1 cellular context compared by ENCODE assay signal in the genomic region with DNA sequence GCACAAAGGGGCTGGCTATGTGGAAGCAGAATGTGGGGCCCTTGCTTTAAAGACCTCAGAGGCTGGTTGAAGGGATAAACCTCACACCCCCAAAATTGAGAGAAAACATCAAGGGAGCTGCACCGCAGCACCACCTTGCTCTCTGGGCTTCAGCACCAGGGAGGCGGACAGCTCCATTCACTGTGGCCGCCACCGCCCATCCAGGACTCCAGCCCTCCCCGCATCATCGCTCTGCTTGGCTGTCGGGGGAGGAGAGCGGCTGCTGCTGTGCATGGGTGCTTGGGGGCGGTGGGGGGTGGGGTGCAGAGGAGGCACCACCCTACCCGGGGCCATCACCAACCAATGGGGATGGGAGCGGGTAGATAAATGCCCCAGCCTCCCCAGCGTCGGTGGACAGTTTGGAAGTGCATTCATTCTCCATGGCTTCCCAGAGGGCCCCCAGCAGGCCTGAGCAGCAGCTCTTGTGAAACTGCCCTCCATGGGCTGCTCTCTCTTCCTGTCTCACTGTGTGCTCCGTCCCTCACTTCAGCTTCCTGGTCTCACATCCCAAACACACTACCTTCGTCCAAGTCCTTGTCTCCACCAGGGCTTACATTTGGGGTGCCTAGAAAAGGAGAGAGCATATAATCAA.
TF ChIP-seq lines count a peak whose summit lies in the region.

No MANE protein-coding gene starts in this region.

TF ChIP-seq in Ishikawa, 13 proteins besides CTCF, POLR2A, EP300 and RAD21 (continued from another document):
- TF ChIP-seq, protein P1, sequence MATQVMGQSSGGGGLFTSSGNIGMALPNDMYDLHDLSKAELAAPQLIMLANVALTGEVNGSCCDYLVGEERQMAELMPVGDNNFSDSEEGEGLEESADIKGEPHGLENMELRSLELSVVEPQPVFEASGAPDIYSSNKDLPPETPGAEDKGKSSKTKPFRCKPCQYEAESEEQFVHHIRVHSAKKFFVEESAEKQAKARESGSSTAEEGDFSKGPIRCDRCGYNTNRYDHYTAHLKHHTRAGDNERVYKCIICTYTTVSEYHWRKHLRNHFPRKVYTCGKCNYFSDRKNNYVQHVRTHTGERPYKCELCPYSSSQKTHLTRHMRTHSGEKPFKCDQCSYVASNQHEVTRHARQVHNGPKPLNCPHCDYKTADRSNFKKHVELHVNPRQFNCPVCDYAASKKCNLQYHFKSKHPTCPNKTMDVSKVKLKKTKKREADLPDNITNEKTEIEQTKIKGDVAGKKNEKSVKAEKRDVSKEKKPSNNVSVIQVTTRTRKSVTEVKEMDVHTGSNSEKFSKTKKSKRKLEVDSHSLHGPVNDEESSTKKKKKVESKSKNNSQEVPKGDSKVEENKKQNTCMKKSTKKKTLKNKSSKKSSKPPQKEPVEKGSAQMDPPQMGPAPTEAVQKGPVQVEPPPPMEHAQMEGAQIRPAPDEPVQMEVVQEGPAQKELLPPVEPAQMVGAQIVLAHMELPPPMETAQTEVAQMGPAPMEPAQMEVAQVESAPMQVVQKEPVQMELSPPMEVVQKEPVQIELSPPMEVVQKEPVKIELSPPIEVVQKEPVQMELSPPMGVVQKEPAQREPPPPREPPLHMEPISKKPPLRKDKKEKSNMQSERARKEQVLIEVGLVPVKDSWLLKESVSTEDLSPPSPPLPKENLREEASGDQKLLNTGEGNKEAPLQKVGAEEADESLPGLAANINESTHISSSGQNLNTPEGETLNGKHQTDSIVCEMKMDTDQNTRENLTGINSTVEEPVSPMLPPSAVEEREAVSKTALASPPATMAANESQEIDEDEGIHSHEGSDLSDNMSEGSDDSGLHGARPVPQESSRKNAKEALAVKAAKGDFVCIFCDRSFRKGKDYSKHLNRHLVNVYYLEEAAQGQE (IDR thresholded peaks at IDR 0.05; ENCODE audit: low read depth): peak; percentile 94
- TF ChIP-seq FOXM1 (IDR thresholded peaks at IDR 0.05; ENCODE audit: borderline replicate concordance, low read depth) (no peak), YY1 (IDR thresholded peaks at IDR 0.05; ENCODE audit: low read depth) (peak; percentile 58; the same call in 1 of the 2 replicates), TEAD4 (IDR thresholded peaks at IDR 0.05) (no peak), CREB1 (IDR thresholded peaks at IDR 0.05; ENCODE audit: low read depth) (no peak)
- TF ChIP-seq, protein P2, sequence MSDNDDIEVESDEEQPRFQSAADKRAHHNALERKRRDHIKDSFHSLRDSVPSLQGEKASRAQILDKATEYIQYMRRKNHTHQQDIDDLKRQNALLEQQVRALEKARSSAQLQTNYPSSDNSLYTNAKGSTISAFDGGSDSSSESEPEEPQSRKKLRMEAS (IDR thresholded peaks at IDR 0.05): 0 out of 2 replicates have a peak, but pooled peaks have one; percentile 38
